8 cellular contexts compared by ENCODE assay signal in the genomic region with DNA sequence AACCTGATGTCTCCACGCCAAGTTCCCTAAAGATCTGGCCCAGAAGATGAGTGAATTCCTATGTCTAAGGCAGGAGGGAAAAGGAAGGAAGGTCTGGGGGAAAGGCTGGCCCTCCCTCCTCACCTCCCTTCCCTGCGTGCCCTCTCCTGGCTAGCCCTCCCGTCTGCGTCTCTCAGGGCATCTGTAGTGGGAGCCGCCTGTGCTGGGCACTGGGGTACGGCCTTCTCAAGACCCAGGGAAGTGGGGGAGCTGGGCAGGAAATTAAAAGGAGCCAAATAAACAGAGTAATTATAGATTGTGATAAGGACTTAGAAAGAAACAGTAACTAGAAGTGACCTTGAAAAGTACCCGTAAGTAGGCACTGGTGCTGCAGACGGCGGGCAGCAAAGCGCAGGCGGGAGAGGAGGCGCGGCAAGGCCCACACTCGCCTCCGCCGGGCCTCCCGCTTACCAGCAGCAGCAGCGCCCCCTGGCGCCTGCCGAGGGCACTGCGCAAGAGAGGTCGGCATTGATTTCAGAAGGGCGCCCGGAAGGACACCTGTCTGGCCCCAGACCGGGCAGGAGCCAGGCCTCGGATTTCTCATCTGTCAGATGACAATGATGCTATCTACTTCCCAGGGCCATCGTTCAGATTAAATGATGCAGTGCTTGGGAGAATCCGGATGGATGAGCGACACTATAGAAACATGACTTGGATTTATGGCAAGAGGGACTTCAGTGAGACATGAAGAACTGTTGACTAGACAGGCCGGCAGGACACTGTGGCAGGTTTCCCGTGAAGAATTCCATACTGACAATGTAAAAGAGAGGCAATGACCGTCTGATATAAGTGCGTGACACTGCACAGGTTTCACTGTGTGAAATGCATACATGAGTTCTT. TPM values are rescaled to one million over a fixed set of nuclear protein-coding genes. Genes with fewer than 3 reads are reported as not detected.
DNase-seq lines count a peak whose midpoint lies in the region; ATAC-seq, FAIRE-seq and TF ChIP-seq lines count a peak whose summit lies in the region.

No MANE protein-coding gene starts in this region.

- H3K9me3 ChIP-seq in CD4-positive, CD25-positive, alpha-beta regulatory T cell (ENCODE audit: control insufficient read depth in 2 of 2, low read length in 2 of 2): no peaks in the 10 kb centered on the region
- no peaks in the 10 kb centered on the region for H3K9me3 ChIP-seq in astrocyte (ENCODE audit: insufficient read depth, low read depth, low read length)

- peaks cover 0 to 8% (median 5%) of the 10 kb centered on the region in 4 donors for H3K4me1 Mint-ChIP-seq in CD4-positive, CD25-positive, alpha-beta regulatory T cell
- H3K4me1 Mint-ChIP-seq in astrocyte (ENCODE audit: low read depth, unreplicated experiment): peaks cover 11% of the 10 kb centered on the region

- TF ChIP-seq CTCF in astrocyte (IDR thresholded peaks at IDR 0.05; ENCODE audit: insufficient read depth, low read depth, low read length): peak; percentile 68

- no peaks in the 10 kb centered on the region for H4K20me1 ChIP-seq in astrocyte (ENCODE audit: insufficient read depth, low read length)

- peaks cover 5% of the 10 kb centered on the region for H3K4me1 ChIP-seq in CD4-positive, CD25-positive, alpha-beta regulatory T cell (ENCODE audit: control insufficient read depth, insufficient read depth, low read length, poor library complexity, severe bottlenecking)
- peaks cover 20% of the 10 kb centered on the region for H3K4me1 ChIP-seq in astrocyte (ENCODE audit: insufficient read depth, low read length)

- H3K27me3 ChIP-seq in CD4-positive, CD25-positive, alpha-beta regulatory T cell (ENCODE audit: control insufficient read depth, insufficient read depth, low read length): no peaks in the 10 kb centered on the region
- H3K27me3 ChIP-seq in astrocyte (ENCODE audit: insufficient read depth, low read length): peaks cover 3% of the 10 kb centered on the region

- peak overlapping the region in 1 of 3 donors; percentile 68 for H3K27ac Mint-ChIP-seq in CD4-positive, CD25-positive, alpha-beta regulatory T cell
- no peak overlapping the region for H3K27ac Mint-ChIP-seq in astrocyte (ENCODE audit: unreplicated experiment)

- DNase-seq in CD4-positive, CD25-positive, alpha-beta regulatory T cell: peak; percentile 62 to 81 (median 70)
- peak; percentile 73 for DNase-seq in T-helper 9 cell
- peak; percentile 18 for DNase-seq in astrocyte (ENCODE audit: low read depth)
- peak; percentile 87 for DNase-seq in islet precursor cell
- peak; percentile 63 for DNase-seq in stimulated activated CD4-positive, alpha-beta T cell treated with anti-CD3 and anti-CD28 coated beads, Interleukin-2, amount 100 ng/mL, for 4 hours (ENCODE audit: low read depth)
- DNase-seq in NCI-H1436 treated with DMSO at 0.1 percent for 48 hours (lab: John Stamatoyannopoulos, UW): no peak

- H3K36me3 ChIP-seq in CD4-positive, CD25-positive, alpha-beta regulatory T cell (ENCODE audit: control insufficient read depth, insufficient read depth, low read length): no peaks in the 10 kb centered on the region
- no peaks in the 10 kb centered on the region for H3K36me3 ChIP-seq in astrocyte (ENCODE audit: insufficient read depth, low read length)

- no peak for FAIRE-seq in astrocyte (lab: Jason Lieb, UNC)

- peaks cover 12% of the 10 kb centered on the region for H3K27me3 Mint-ChIP-seq in CD4-positive, CD25-positive, alpha-beta regulatory T cell
- peaks cover 22% of the 10 kb centered on the region for H3K27me3 Mint-ChIP-seq in astrocyte (ENCODE audit: low read depth, unreplicated experiment)

- H3K27ac ChIP-seq in CD4-positive, CD25-positive, alpha-beta regulatory T cell (ENCODE audit: insufficient read depth, low read length, poor library complexity, severe bottlenecking): no peak overlapping the region
- no peak overlapping the region for H3K27ac ChIP-seq in astrocyte (ENCODE audit: low read depth, low read length)

- H3K36me3 Mint-ChIP-seq in CD4-positive, CD25-positive, alpha-beta regulatory T cell: no peaks in the 10 kb centered on the region
- H3K36me3 Mint-ChIP-seq in astrocyte (ENCODE audit: low read depth, unreplicated experiment): no peaks in the 10 kb centered on the region

- H3K4me2 ChIP-seq in astrocyte (ENCODE audit: low read length): no peak overlapping the region

- no peaks in the 10 kb centered on the region for H3K9me3 Mint-ChIP-seq in CD4-positive, CD25-positive, alpha-beta regulatory T cell
- no peaks in the 10 kb centered on the region for H3K9me3 Mint-ChIP-seq in astrocyte (ENCODE audit: unreplicated experiment)

- peak overlapping the region; percentile 39 for H2AFZ ChIP-seq in astrocyte (ENCODE audit: low read depth, low read length)

- no peak overlapping the region for H3K9ac ChIP-seq in astrocyte (ENCODE audit: low read length)

- H3K4me3 ChIP-seq in CD4-positive, CD25-positive, alpha-beta regulatory T cell (ENCODE audit: low read depth, low read length): no peak overlapping the region
- H3K4me3 ChIP-seq in astrocyte (ENCODE audit: insufficient read depth, low read depth, low read length): no peak overlapping the region

- peak; percentile 72 to 83 for ATAC-seq in CD4-positive, CD25-positive, alpha-beta regulatory T cell (ENCODE audit: low read depth in 2 of 2)
- ATAC-seq in GM19455 (IDR thresholded peaks at IDR 0.05; ENCODE audit: unreplicated experiment): peak; percentile 94
- peak; percentile 94 for ATAC-seq in HG03520 (IDR thresholded peaks at IDR 0.05; ENCODE audit: unreplicated experiment)

- no peaks in the 10 kb centered on the region for H3K79me2 ChIP-seq in astrocyte (ENCODE audit: insufficient read depth, low read length)

- H3K4me3 Mint-ChIP-seq in CD4-positive, CD25-positive, alpha-beta regulatory T cell: no peak overlapping the region
- no peak overlapping the region for H3K4me3 Mint-ChIP-seq in astrocyte (ENCODE audit: unreplicated experiment)

RNA-seq across cellular contexts. Expression of gene KCNJ1, which starts 7.3 kb away (rescaled TPM):
- total RNA-seq in CD4-positive, CD25-positive, alpha-beta regulatory T cell: not detected
- under 1 TPM in 1 of 4 donors, not detected in 3; 0.39 TPM for polyA plus RNA-seq in CD4-positive, CD25-positive, alpha-beta regulatory T cell
- 0.14 TPM in 1 of 2 replicates, not detected in the other for total RNA-seq in astrocyte

RNA-seq across cellular contexts. Expression of gene KCNJ5, which starts 31.4 kb away (rescaled TPM):
- not detected for total RNA-seq in CD4-positive, CD25-positive, alpha-beta regulatory T cell
- not detected for polyA plus RNA-seq in CD4-positive, CD25-positive, alpha-beta regulatory T cell
- 1.4 TPM in 2 replicates for total RNA-seq in astrocyte
